In genomic region chr13:99087130-99087953, GRCh38 we compare ENCODE assay signal across 8 cellular contexts.
DNase-seq lines count a peak whose midpoint lies in the region; ATAC-seq and TF ChIP-seq lines count a peak whose summit lies in the region.

No MANE protein-coding gene starts in this region.

- H3K9me3 ChIP-seq in BE2C, result no peaks in the 10 kb centered on the region

- TF ChIP-seq CTCF in BE2C (IDR thresholded peaks at IDR 0.05; ENCODE audit: low read depth, low read length), result peak; percentile 17; the same call in 1 of the 2 replicates

- DNase-seq in BE2C (peak; percentile 92), NCI-H748 (lab: John Stamatoyannopoulos, UW; ENCODE audit: unreplicated experiment) (peak; percentile 97), lung microvascular endothelial cell (ENCODE audit: low read depth in 2 of 2) (peak; percentile 88 to 90)
- peak; percentile 96 for DNase-seq in activated CD8-positive, alpha-beta memory T cell treated with anti-CD3 and anti-CD28 coated beads for 24 hours
- peak; percentile 84 for DNase-seq in effector CD8-positive, alpha-beta T cell (lab: John Stamatoyannopoulos, UW)
- DNase-seq in stimulated activated CD4-positive, alpha-beta T cell treated with anti-CD3 and anti-CD28 coated beads, TNF-alpha, amount 100 ng/mL, for 4 hours (ENCODE audit: low read depth in 3 of 3), result peak; percentile 86 to 93 (median 90)

- peaks cover 57% of the 10 kb centered on the region for H3K27me3 ChIP-seq in BE2C

- no peaks in the 10 kb centered on the region; the same call in 1 of the 2 replicates for H3K4me1 ChIP-seq in BE2C

- H3K4me3 ChIP-seq in BE2C (ENCODE audit: low read depth, low read length), result peak overlapping the region; percentile 81

- ATAC-seq in GM19324 (IDR thresholded peaks at IDR 0.05; ENCODE audit: low FRiP score, unreplicated experiment), result peak; percentile 83
- ATAC-seq in HG03457 (IDR thresholded peaks at IDR 0.05; ENCODE audit: unreplicated experiment), result peak; percentile 74

- no peaks in the 10 kb centered on the region for H3K36me3 ChIP-seq in BE2C

Comparison
In these comparisons a context has a peak if more than half of its experiments do, and no peak if none do; other contexts are left out.
1. Peak in every context shown above with its lines: DNase-seq, ATAC-seq and H3K4me3 ChIP-seq.